In genomic region chr3:111071257-111072015, GRCh38 we compare ENCODE assay signal across 8 cellular contexts. TPM values are rescaled to one million over a fixed set of nuclear protein-coding genes. Genes with fewer than 3 reads are reported as not detected.
DNase-seq lines count a peak whose midpoint lies in the region; ATAC-seq and TF ChIP-seq lines count a peak whose summit lies in the region.

A gene with protein sequence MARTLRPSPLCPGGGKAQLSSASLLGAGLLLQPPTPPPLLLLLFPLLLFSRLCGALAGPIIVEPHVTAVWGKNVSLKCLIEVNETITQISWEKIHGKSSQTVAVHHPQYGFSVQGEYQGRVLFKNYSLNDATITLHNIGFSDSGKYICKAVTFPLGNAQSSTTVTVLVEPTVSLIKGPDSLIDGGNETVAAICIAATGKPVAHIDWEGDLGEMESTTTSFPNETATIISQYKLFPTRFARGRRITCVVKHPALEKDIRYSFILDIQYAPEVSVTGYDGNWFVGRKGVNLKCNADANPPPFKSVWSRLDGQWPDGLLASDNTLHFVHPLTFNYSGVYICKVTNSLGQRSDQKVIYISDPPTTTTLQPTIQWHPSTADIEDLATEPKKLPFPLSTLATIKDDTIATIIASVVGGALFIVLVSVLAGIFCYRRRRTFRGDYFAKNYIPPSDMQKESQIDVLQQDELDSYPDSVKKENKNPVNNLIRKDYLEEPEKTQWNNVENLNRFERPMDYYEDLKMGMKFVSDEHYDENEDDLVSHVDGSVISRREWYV (plus strand): TSS chr3:111071816. CDS start chr3:111072018, 202 bp downstream.

- no peaks in the 10 kb centered on the region; the same call in 1 of the 2 replicates for H3K4me1 ChIP-seq in BE2C

- H3K27ac Mint-ChIP-seq in natural killer cell treated with Interleukin-12 subunit alpha and Interleukin-12 subunit beta and Interleukin-15 and Interleukin-18, amount 100 ng/mL, for 72 hours: peak within 1 kb of the TSS; percentile 60 to 84
- no peak within 1 kb of the TSS for H3K27ac Mint-ChIP-seq in stimulated activated memory B cell treated with anti-CD40 and anti-IgM and Interleukin-4, amounts not matched to agents 10 μg/mL and 1 μg/mL and 100 μg/mL, for 72 hours

- H3K4me3 Mint-ChIP-seq in natural killer cell treated with Interleukin-12 subunit alpha and Interleukin-12 subunit beta and Interleukin-15 and Interleukin-18, amount 100 ng/mL, for 72 hours: peak within 1 kb of the TSS; percentile 95
- peak within 1 kb of the TSS; percentile 84 for H3K4me3 Mint-ChIP-seq in stimulated activated memory B cell treated with anti-CD40 and anti-IgM and Interleukin-4, amounts not matched to agents 10 μg/mL and 1 μg/mL and 100 μg/mL, for 72 hours

- DNase-seq in BE2C: peak; percentile 90
- DNase-seq in HK-2 (ENCODE audit: unreplicated experiment): peak; percentile 97
- DNase-seq in RPMI8226: peak; percentile 67
- peak; percentile 90 for DNase-seq in activated naive CD4-positive, alpha-beta T cell treated with Interleukin-2 at 50 U/mL for 16 hours
- DNase-seq in fibroblast of villous mesenchyme (ENCODE audit: low read depth): peak; percentile 99
- peak; percentile 85 for DNase-seq in natural killer cell treated with Interleukin-12 subunit alpha and Interleukin-12 subunit beta and Interleukin-15 and Interleukin-18, amount 100 ng/mL, for 72 hours (ENCODE audit: low spot score)

- no peaks in the 10 kb centered on the region for H3K36me3 Mint-ChIP-seq in natural killer cell treated with Interleukin-12 subunit alpha and Interleukin-12 subunit beta and Interleukin-15 and Interleukin-18, amount 100 ng/mL, for 72 hours
- no peaks in the 10 kb centered on the region for H3K36me3 Mint-ChIP-seq in stimulated activated memory B cell treated with anti-CD40 and anti-IgM and Interleukin-4, amounts not matched to agents 10 μg/mL and 1 μg/mL and 100 μg/mL, for 72 hours

- no peaks in the 10 kb centered on the region for H3K9me3 Mint-ChIP-seq in natural killer cell treated with Interleukin-12 subunit alpha and Interleukin-12 subunit beta and Interleukin-15 and Interleukin-18, amount 100 ng/mL, for 72 hours
- no peaks in the 10 kb centered on the region for H3K9me3 Mint-ChIP-seq in stimulated activated memory B cell treated with anti-CD40 and anti-IgM and Interleukin-4, amounts not matched to agents 10 μg/mL and 1 μg/mL and 100 μg/mL, for 72 hours

- H3K27me3 ChIP-seq in BE2C: peaks cover 47% of the 10 kb centered on the region

- TF ChIP-seq CTCF in BE2C (IDR thresholded peaks at IDR 0.05; ENCODE audit: low read depth, low read length): no peak
- no peak for TF ChIP-seq CTCF in fibroblast of villous mesenchyme (IDR thresholded peaks at IDR 0.05; ENCODE audit: insufficient read depth, low read depth, low read length)

- peaks cover 38 to 45% of the 10 kb centered on the region in 2 donors for H3K27me3 Mint-ChIP-seq in natural killer cell treated with Interleukin-12 subunit alpha and Interleukin-12 subunit beta and Interleukin-15 and Interleukin-18, amount 100 ng/mL, for 72 hours
- peaks cover 56% of the 10 kb centered on the region for H3K27me3 Mint-ChIP-seq in stimulated activated memory B cell treated with anti-CD40 and anti-IgM and Interleukin-4, amounts not matched to agents 10 μg/mL and 1 μg/mL and 100 μg/mL, for 72 hours

- H3K4me3 ChIP-seq in BE2C (ENCODE audit: low read depth, low read length): peak within 1 kb of the TSS; percentile 75
- H3K4me3 ChIP-seq in fibroblast of villous mesenchyme (ENCODE audit: low read depth, low read length): peak within 1 kb of the TSS; percentile 89

- H3K36me3 ChIP-seq in BE2C: no peaks in the 10 kb centered on the region

- peaks cover 28 to 29% of the 10 kb centered on the region in 2 donors for H3K4me1 Mint-ChIP-seq in natural killer cell treated with Interleukin-12 subunit alpha and Interleukin-12 subunit beta and Interleukin-15 and Interleukin-18, amount 100 ng/mL, for 72 hours (ENCODE audit: low read depth in 2 of 2)
- peaks cover 26% of the 10 kb centered on the region for H3K4me1 Mint-ChIP-seq in stimulated activated memory B cell treated with anti-CD40 and anti-IgM and Interleukin-4, amounts not matched to agents 10 μg/mL and 1 μg/mL and 100 μg/mL, for 72 hours

- no peaks in the 10 kb centered on the region for H3K9me3 ChIP-seq in BE2C

- ATAC-seq in GM19372 (IDR thresholded peaks at IDR 0.05; ENCODE audit: low read depth, unreplicated experiment): peak; percentile 88
- ATAC-seq in natural killer cell treated with Interleukin-12 subunit alpha and Interleukin-12 subunit beta and Interleukin-15 and Interleukin-18, amount 100 ng/mL, for 72 hours: peak; percentile 93 to 95
- ATAC-seq in stimulated activated memory B cell treated with anti-CD40 and anti-IgM and Interleukin-4, amounts not matched to agents 10 μg/mL and 1 μg/mL and 100 μg/mL, for 72 hours: peak; percentile 83

RNA-seq across cellular contexts. Expression of the gene that starts here (rescaled TPM):
- polyA plus RNA-seq in BE2C (2012; ENCODE audit: insufficient read depth, insufficient read length, low read depth): 2.8 TPM
- total RNA-seq in fibroblast of villous mesenchyme: 89.5 and 140 TPM in 2 replicates
- 1 to 10 TPM; 2.9 to 8.6 TPM for total RNA-seq in natural killer cell treated with Interleukin-12 subunit alpha and Interleukin-12 subunit beta and Interleukin-15 and Interleukin-18, amount 100 ng/mL, for 72 hours

Comparison
In these comparisons a context has a peak if more than half of its experiments do, and no peak if none do; other contexts are left out.
1. Peak in every context shown above with its lines: DNase-seq, ATAC-seq and H3K4me3 ChIP-seq.